1 cellular context compared by ENCODE assay signal in the genomic region with DNA sequence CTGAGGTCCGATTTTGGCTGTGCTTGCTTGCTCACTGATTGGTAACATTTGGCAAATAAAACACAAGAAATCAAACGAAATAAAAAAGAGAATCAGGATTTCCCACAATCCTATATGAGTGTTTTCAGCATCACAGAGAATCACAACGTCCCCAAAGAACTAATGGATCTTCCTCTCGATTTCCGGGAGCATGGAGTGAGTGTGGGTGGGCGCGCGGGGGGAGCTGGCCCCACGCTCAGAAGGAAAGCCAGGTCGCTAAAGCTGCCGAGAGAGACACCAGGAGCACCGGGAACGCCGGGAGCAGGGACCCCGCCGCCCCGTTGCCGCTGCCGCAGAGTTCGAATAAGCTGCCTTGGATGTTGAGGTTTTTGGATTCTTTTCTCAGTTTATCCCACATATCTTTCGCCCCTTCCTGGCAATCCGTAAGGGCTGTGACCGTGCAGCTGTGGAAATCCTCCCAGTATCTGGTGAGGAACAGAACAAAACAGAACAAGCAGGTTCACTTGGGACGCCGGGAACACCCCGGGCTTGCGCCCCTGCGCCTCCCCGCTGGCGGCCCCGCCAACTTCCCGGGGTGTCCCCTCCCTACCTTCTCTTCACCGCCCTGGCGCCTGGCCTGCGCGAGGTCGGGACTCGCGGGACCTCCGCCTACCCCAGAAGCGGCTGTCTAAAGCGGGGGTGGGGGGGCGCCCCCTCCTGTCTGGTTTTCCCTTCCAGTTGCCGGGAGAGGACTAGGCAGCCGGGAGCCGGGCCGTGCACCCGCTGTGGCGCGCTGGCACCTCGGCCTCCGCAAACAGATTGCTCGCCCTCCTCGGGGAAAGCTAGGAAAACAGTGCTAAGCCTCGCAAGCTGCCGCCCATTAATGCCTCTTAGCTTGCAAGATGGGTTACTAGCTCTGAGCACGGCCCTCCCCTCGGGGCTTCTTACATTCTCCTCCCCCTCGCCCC.
A peak's percentile ranks its signal among the peaks of the same experiment; 100 is the strongest.
TF ChIP-seq lines count a peak whose summit lies in the region.

No MANE protein-coding gene starts in this region.

TF ChIP-seq in GM23338, 12 proteins besides CTCF, POLR2A, EP300 and RAD21 (continued from another document):
- no peak for TF ChIP-seq ETS1 (IDR thresholded peaks at IDR 0.05)
- no peak for TF ChIP-seq JUNB (IDR thresholded peaks at IDR 0.05; ENCODE audit: unreplicated experiment)
- no peak for TF ChIP-seq CREB1 (CRISPR knock-in tag; IDR thresholded peaks at IDR 0.05; ENCODE audit: low read depth)
- TF ChIP-seq EZH2 (IDR thresholded peaks at IDR 0.05; ENCODE audit: low read depth, unreplicated experiment) = peak; percentile 91
